ENCODE assay signal across 8 cellular contexts in genomic region chr15:39624806-39625205, GRCh38. TPM values are rescaled to one million over a fixed set of nuclear protein-coding genes. Genes with fewer than 3 reads are reported as not detected.
DNase-seq lines count a peak whose midpoint lies in the region; ATAC-seq lines count a peak whose summit lies in the region.

No MANE protein-coding gene starts in this region.

- WGBS in urinary bladder: 39% methylated on average over 6 of the region's 6 CpGs

- H3K4me3 ChIP-seq in effector memory CD4-positive, alpha-beta T cell (ENCODE audit: insufficient read depth, low read depth, low read length, poor library complexity, severe bottlenecking): no peak overlapping the region
- H3K4me3 ChIP-seq in urinary bladder (ENCODE audit: low read depth, low read length): no peak overlapping the region

- H3K27ac ChIP-seq in effector memory CD4-positive, alpha-beta T cell (ENCODE audit: insufficient read depth, low read length, poor library complexity, severe bottlenecking): peak overlapping the region; percentile 88
- peak overlapping the region; percentile 66 for H3K27ac ChIP-seq in urinary bladder (ENCODE audit: low read depth)

- DNase-seq in CD1c-positive myeloid dendritic cell (ENCODE audit: extremely low spot score): peak; percentile 19
- DNase-seq in activated CD4-positive, alpha-beta T cell treated with anti-CD3 and anti-CD28 coated beads, Interleukin-2, amount 50 U/mL, for 1 hour: peak; percentile 55
- peak; percentile 64 to 79 (median 76) for DNase-seq in effector memory CD4-positive, alpha-beta T cell
- DNase-seq in non-pigmented ciliary epithelial cell (ENCODE audit: low read depth): peak; percentile 83
- no peak for DNase-seq in NCI-H82 (lab: John Stamatoyannopoulos, UW)

- no peaks in the 10 kb centered on the region for H3K9me3 ChIP-seq in effector memory CD4-positive, alpha-beta T cell (ENCODE audit: control insufficient read depth, low read length)

- H3K36me3 ChIP-seq in effector memory CD4-positive, alpha-beta T cell (ENCODE audit: control insufficient read depth, insufficient read depth, low read length): no peaks in the 10 kb centered on the region
- no peaks in the 10 kb centered on the region for H3K36me3 ChIP-seq in urinary bladder (ENCODE audit: insufficient read depth)

- H3K4me1 ChIP-seq in effector memory CD4-positive, alpha-beta T cell (ENCODE audit: control insufficient read depth, insufficient read depth, low read length, poor library complexity, severe bottlenecking): peaks cover 71% of the 10 kb centered on the region
- no peaks in the 10 kb centered on the region for H3K4me1 ChIP-seq in urinary bladder (ENCODE audit: insufficient read depth)

- H3K27me3 ChIP-seq in effector memory CD4-positive, alpha-beta T cell (replicated peaks; ENCODE audit: control insufficient read depth, insufficient read depth, low read length, poor library complexity, severe bottlenecking): no peaks in the 10 kb centered on the region

- peak; percentile 37 for ATAC-seq in HG03460 (IDR thresholded peaks at IDR 0.05; ENCODE audit: unreplicated experiment)
- no peak for ATAC-seq in GM19395 (IDR thresholded peaks at IDR 0.05; ENCODE audit: unreplicated experiment)

RNA-seq across cellular contexts. Expression of gene THBS1, which starts 43.9 kb away (rescaled TPM):
- 462 TPM for total RNA-seq in urinary bladder
- 244 TPM for polyA plus RNA-seq in urinary bladder
